ENCODE assay signal across 1 cellular context in genomic region chr6:24666616-24667377, GRCh38.
TF ChIP-seq lines count a peak whose summit lies in the region.

Gene ACOT13, plus strand, starts transcription at chr6:24667077. Its CDS starts 187 bp downstream, at chr6:24667264.
Gene TDP2, minus strand, starts transcription at chr6:24666899. Its CDS starts 37 bp downstream, at chr6:24666862.

TF ChIP-seq in HepG2, 621 proteins besides CTCF, POLR2A, EP300 and RAD21 (continues in another document):
- peak; percentile 44; the same call in 1 of the 2 replicates for TF ChIP-seq MLX (CRISPR knock-in tag; IDR thresholded peaks at IDR 0.05)
- no peak for TF ChIP-seq SP1 (IDR thresholded peaks at IDR 0.05)
- peak; percentile 88 for TF ChIP-seq SP1 (CRISPR knock-in tag; IDR thresholded peaks at IDR 0.05)
- TF ChIP-seq SAFB2 (CRISPR knock-in tag; IDR thresholded peaks at IDR 0.05; ENCODE audit: borderline replicate concordance, low read depth): peak; percentile 97
- peak; percentile 98 for TF ChIP-seq MYPOP (CRISPR knock-in tag; IDR thresholded peaks at IDR 0.05)
- TF ChIP-seq SIX4 (CRISPR knock-in tag; IDR thresholded peaks at IDR 0.05): peak; percentile 50; the same call in 1 of the 2 replicates
- no peak for TF ChIP-seq THAP8 (CRISPR knock-in tag; IDR thresholded peaks at IDR 0.05; ENCODE audit: borderline replicate concordance)
- TF ChIP-seq ZNF564 (CRISPR knock-in tag; IDR thresholded peaks at IDR 0.05): 0 out of 2 replicates have a peak, but pooled peaks have one; percentile 52
- peak; percentile 71; the same call in 1 of the 2 replicates for TF ChIP-seq ZFP41 (CRISPR knock-in tag; IDR thresholded peaks at IDR 0.05; ENCODE audit: borderline replicate concordance)
- TF ChIP-seq MED1 (CRISPR knock-in tag; IDR thresholded peaks at IDR 0.05): peak; percentile 82
- peak; percentile 63 for TF ChIP-seq ETV5 (CRISPR knock-in tag; IDR thresholded peaks at IDR 0.05; ENCODE audit: borderline replicate concordance)
- peak; percentile 68; the same call in 1 of the 2 replicates for TF ChIP-seq SIN3B (IDR thresholded peaks at IDR 0.05; ENCODE audit: low read length)
- peak; percentile 95 for TF ChIP-seq SNAPC4 (CRISPR knock-in tag; IDR thresholded peaks at IDR 0.05)
- TF ChIP-seq ZNF136 (CRISPR knock-in tag; IDR thresholded peaks at IDR 0.05; ENCODE audit: low read depth): peak; percentile 93
- no peak; the same call in 1 of the 2 replicates for TF ChIP-seq NFAT5 (CRISPR knock-in tag; IDR thresholded peaks at IDR 0.05)
- peak; percentile 75 for TF ChIP-seq MED8 (CRISPR knock-in tag; IDR thresholded peaks at IDR 0.05; ENCODE audit: insufficient replicate concordance)
- TF ChIP-seq GLMP (CRISPR knock-in tag; IDR thresholded peaks at IDR 0.05; ENCODE audit: borderline replicate concordance): no peak
- TF ChIP-seq PLRG1 (conservative IDR thresholded peaks at IDR 0.05): no peak
- no peak for TF ChIP-seq ONECUT2 (CRISPR knock-in tag; IDR thresholded peaks at IDR 0.05)
- TF ChIP-seq ZSCAN21 (CRISPR knock-in tag; IDR thresholded peaks at IDR 0.05; ENCODE audit: borderline replicate concordance): peak; percentile 56; the same call in 1 of the 2 replicates
- TF ChIP-seq BATF2 (CRISPR knock-in tag; IDR thresholded peaks at IDR 0.05): peak; percentile 38; the same call in 1 of the 2 replicates
- 0 out of 2 replicates have a peak, but pooled peaks have one; percentile 78 for TF ChIP-seq SNAI1 (CRISPR knock-in tag; IDR thresholded peaks at IDR 0.05; ENCODE audit: borderline replicate concordance)
- TF ChIP-seq MLLT10 (CRISPR knock-in tag; IDR thresholded peaks at IDR 0.05): no peak
- peak; percentile 12; the same call in 1 of the 2 replicates for TF ChIP-seq NFATC3 (CRISPR knock-in tag; IDR thresholded peaks at IDR 0.05)
- peak in 1 of 2 experiments; percentile 69; a peak in 2 of 4 replicates for TF ChIP-seq ATF4 (CRISPR knock-in tag; IDR thresholded peaks at IDR 0.05)
- TF ChIP-seq ZBTB4 (CRISPR knock-in tag; IDR thresholded peaks at IDR 0.05; ENCODE audit: borderline replicate concordance): no peak; the same call in 1 of the 2 replicates
- peak; percentile 87 for TF ChIP-seq ESRRA (CRISPR knock-in tag; IDR thresholded peaks at IDR 0.05; ENCODE audit: low read depth)
- TF ChIP-seq NFYB (CRISPR knock-in tag; IDR thresholded peaks at IDR 0.05): peak; percentile 43
- peak; percentile 89; the same call in 1 of the 2 replicates for TF ChIP-seq ZNF550 (CRISPR knock-in tag; IDR thresholded peaks at IDR 0.05; ENCODE audit: borderline replicate concordance)
- TF ChIP-seq HNF4A (CRISPR knock-in tag; IDR thresholded peaks at IDR 0.05): peak; percentile 95
- 0 out of 2 replicates have a peak, but pooled peaks have one; percentile 5 for TF ChIP-seq ZNF329 (CRISPR knock-in tag; IDR thresholded peaks at IDR 0.05; ENCODE audit: low read depth)
- TF ChIP-seq ZNF703 (CRISPR knock-in tag; IDR thresholded peaks at IDR 0.05; ENCODE audit: borderline replicate concordance): peak; percentile 77; the same call in 1 of the 2 replicates
- peak; percentile 75 for TF ChIP-seq HOXA5 (CRISPR knock-in tag; IDR thresholded peaks at IDR 0.05)
- no peak for TF ChIP-seq ADNP (CRISPR knock-in tag; IDR thresholded peaks at IDR 0.05)
- peak; percentile 13; the same call in 1 of the 2 replicates for TF ChIP-seq ZBTB1 (CRISPR knock-in tag; IDR thresholded peaks at IDR 0.05; ENCODE audit: borderline replicate concordance)
- peak; percentile 86 for TF ChIP-seq ZC3H13 (CRISPR knock-in tag; IDR thresholded peaks at IDR 0.05)
- peak; percentile 95 for TF ChIP-seq BCL3 (CRISPR knock-in tag; IDR thresholded peaks at IDR 0.05)
- TF ChIP-seq FOXP1 (IDR thresholded peaks at IDR 0.05): no peak
- TF ChIP-seq FOXP1 (CRISPR knock-in tag; IDR thresholded peaks at IDR 0.05): peak; percentile 77
- no peak for TF ChIP-seq ZBTB21 (CRISPR knock-in tag; IDR thresholded peaks at IDR 0.05)
- TF ChIP-seq ZFP36L1 (CRISPR knock-in tag; IDR thresholded peaks at IDR 0.05): peak; percentile 76; the same call in 1 of the 2 replicates
